Comparison of ENCODE assay signal across 9 cellular contexts in the genomic region with DNA sequence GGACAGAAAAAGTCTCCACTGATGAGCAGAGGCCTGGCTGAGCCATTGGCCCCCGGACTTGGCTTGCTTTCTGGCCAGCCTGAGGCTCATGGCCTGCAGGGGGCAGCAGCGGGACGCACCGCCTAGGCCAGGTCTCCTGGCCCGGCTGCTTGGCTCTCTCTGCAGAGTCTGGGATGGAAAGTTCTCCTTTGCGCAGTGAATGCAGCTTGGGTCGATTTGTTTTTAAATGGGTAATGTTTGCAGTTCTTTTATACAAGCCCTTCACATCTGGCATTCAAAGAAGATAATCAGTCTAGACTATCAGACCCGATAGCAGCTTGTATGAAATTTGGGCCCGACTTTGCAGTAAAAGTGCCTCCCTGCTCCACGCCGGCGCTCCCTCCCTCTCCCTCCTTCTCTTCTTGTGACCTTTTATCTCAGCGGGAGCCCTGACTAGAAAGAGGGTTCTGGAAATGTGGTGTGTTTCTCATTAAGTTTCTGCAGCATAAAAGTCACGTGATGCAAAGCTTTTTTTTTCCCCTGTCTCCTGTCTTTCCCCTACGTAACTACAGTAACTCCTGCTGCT.
DNase-seq lines count a peak whose midpoint lies in the region; TF ChIP-seq lines count a peak whose summit lies in the region.
"Had no signal": no experiment of that assay in that cellular context is flagged by ENCODE, and none has a peak within 500 bp of the region (broad histone marks: within the 10 kb centered on the region; RNA-seq: fewer than 3 reads in every experiment).

No MANE protein-coding gene starts in this region.

- no peak overlapping the region for H3K27ac ChIP-seq in DOHH2 (ENCODE audit: low read depth, low read length)
- H3K27ac ChIP-seq: epithelial cell of prostate had no signal

- H3K79me2 ChIP-seq in DOHH2 (ENCODE audit: control insufficient read depth, low read length) = no peaks in the 10 kb centered on the region

- no peak overlapping the region for H3K4me2 ChIP-seq in DOHH2 (ENCODE audit: low read length)

- no peaks in the 10 kb centered on the region for H3K4me1 ChIP-seq in DOHH2 (ENCODE audit: control insufficient read depth, low read length)

- peak; percentile 91 for TF ChIP-seq CTCF in DOHH2 (IDR thresholded peaks at IDR 0.05; ENCODE audit: low read depth, low read length, poor library complexity, severe bottlenecking)

- H3K36me3 ChIP-seq in DOHH2 (ENCODE audit: control insufficient read depth, low read length) = no peaks in the 10 kb centered on the region

- H3F3A ChIP-seq in DOHH2 (ENCODE audit: control insufficient read depth, insufficient read depth) = no peaks in the 10 kb centered on the region

- no peaks in the 10 kb centered on the region for H4K20me1 ChIP-seq in DOHH2 (ENCODE audit: control insufficient read depth, insufficient read depth, low read depth, low read length)

- H3K9me3 ChIP-seq in DOHH2 (ENCODE audit: control insufficient read depth, insufficient read depth, low read length) = no peaks in the 10 kb centered on the region

- H3K9me2 ChIP-seq in DOHH2 (replicated peaks; ENCODE audit: control insufficient read depth, low read length) = no peaks in the 10 kb centered on the region

- no peak overlapping the region for H3K4me3 ChIP-seq in DOHH2 (ENCODE audit: low read length)

- no peaks in the 10 kb centered on the region; the same call in 1 of the 2 replicates for H3K27me3 ChIP-seq in DOHH2 (ENCODE audit: control insufficient read depth, low read length)

- DNase-seq in HCEC 1CT (peak; percentile 64), NCI-H2107 (lab: John Stamatoyannopoulos, UW) (peak; percentile 42), islet precursor cell (peak; percentile 92), GF-D8 (lab: John Stamatoyannopoulos, UW) (no peak)
- DNase-seq in activated CD4-positive, CD25-positive, alpha-beta regulatory T cell treated with anti-CD3 and anti-CD28 coated beads, Interleukin-2, amount 50 U/mL, for 72 hours = peak; percentile 85
- peak; percentile 49 for DNase-seq in central memory CD4-positive, alpha-beta T cell
- DNase-seq in stimulated activated CD4-positive, alpha-beta T cell treated with anti-CD3 and anti-CD28 coated beads, Interleukin-15, amount 100 ng/mL, for 24 hours = peak; percentile 82
